Comparison of ENCODE assay signal across 8 cellular contexts in the genomic region with DNA sequence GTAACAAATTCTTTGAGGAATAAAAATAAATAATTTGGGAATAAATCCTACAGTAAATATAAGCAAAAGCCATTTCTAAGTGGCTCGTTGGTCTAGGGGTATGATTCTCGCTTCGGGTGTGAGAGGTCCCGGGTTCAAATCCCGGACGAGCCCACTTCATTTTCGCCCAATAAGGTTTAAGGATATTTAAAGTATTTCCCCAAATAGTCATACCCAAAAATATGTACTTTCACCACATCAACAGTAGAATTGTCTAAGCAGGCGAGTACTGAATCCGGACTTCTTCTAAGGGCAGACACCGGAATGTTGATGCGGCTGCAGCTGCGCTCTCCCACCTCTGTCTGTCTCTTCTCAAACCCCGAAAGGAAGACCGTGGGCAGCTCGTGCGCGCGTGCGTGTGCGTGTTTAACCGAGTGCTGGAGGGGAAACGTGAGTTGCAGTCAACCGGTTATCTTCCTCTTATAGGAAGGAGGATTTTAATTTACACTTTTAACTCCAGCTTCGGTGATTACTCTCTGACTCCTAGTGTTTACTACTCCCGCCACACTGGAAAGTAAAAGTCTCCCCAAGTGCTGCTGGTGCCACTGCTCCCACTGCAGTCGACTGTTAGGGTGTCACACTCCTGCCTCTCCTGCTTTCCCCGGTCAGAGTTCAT.
DNase-seq lines count a peak whose midpoint lies in the region; ATAC-seq and TF ChIP-seq lines count a peak whose summit lies in the region.

No MANE protein-coding gene starts in this region.

- H3K4me3 Mint-ChIP-seq in T-helper 2 cell treated with Interferon-gamma antibody and Interleukin-4, amounts not matched to agents 5 μg/mL and 100 μg/mL, for 36 hours, result peak overlapping the region; percentile 82

- peak; percentile 79 for DNase-seq in AG08396 (ENCODE audit: low spot score)
- peak; percentile 49 for DNase-seq in KG1 (lab: John Stamatoyannopoulos, UW)
- DNase-seq in T-helper 2 cell treated with Interferon-gamma antibody and Interleukin-4, amounts not matched to agents 5 μg/mL and 100 μg/mL, for 36 hours (ENCODE audit: low spot score), result peak; percentile 37
- DNase-seq in erythroblast (lab: John Stamatoyannopoulos, UW), result peak; percentile 74 to 80
- DNase-seq in putamen (ENCODE audit: low spot score), result peak; percentile 6
- DNase-seq in NCI-H187 treated with DMSO at 0.1 percent for 48 hours (lab: John Stamatoyannopoulos, UW), result no peak
- DNase-seq in tibial artery, result no peak

- H3K27ac ChIP-seq in tibial artery, result no peak overlapping the region

- ATAC-seq in GM18511 (IDR thresholded peaks at IDR 0.05; ENCODE audit: unreplicated experiment), result peak; percentile 65

- no peak for TF ChIP-seq CTCF in tibial artery (IDR thresholded peaks at IDR 0.05)

- H3K9me3 Mint-ChIP-seq in T-helper 2 cell treated with Interferon-gamma antibody and Interleukin-4, amounts not matched to agents 5 μg/mL and 100 μg/mL, for 36 hours, result peaks cover 5% of the 10 kb centered on the region

- peak overlapping the region; percentile 23 for H3K27ac Mint-ChIP-seq in T-helper 2 cell treated with Interferon-gamma antibody and Interleukin-4, amounts not matched to agents 5 μg/mL and 100 μg/mL, for 36 hours

- H3K36me3 Mint-ChIP-seq in T-helper 2 cell treated with Interferon-gamma antibody and Interleukin-4, amounts not matched to agents 5 μg/mL and 100 μg/mL, for 36 hours (ENCODE audit: low read depth), result peaks cover 1% of the 10 kb centered on the region

- no peak overlapping the region for H3K4me3 ChIP-seq in tibial artery

- intact Hi-C loops in tibial artery (cut with DNase I; ENCODE audit: low total_unique reads), result no loop called here

- peaks cover 69% of the 10 kb centered on the region for H3K27me3 Mint-ChIP-seq in T-helper 2 cell treated with Interferon-gamma antibody and Interleukin-4, amounts not matched to agents 5 μg/mL and 100 μg/mL, for 36 hours (ENCODE audit: low read depth)

- peaks cover 0 to 10% (median 3%) of the 10 kb centered on the region in 4 donors for H3K4me1 ChIP-seq in tibial artery

- peaks cover 17% of the 10 kb centered on the region for H3K4me1 Mint-ChIP-seq in T-helper 2 cell treated with Interferon-gamma antibody and Interleukin-4, amounts not matched to agents 5 μg/mL and 100 μg/mL, for 36 hours (ENCODE audit: low read depth)

- no peaks in the 10 kb centered on the region for H3K36me3 ChIP-seq in tibial artery

- no peaks in the 10 kb centered on the region for H3K9me3 ChIP-seq in tibial artery

- no peak for TF ChIP-seq POLR2A in erythroblast (IDR thresholded peaks at IDR 0.05; ENCODE audit: low read length)

- H3K27me3 ChIP-seq in tibial artery, result peaks cover 0 to 44% of the 10 kb centered on the region in 2 donors

Comparison
In these comparisons a context has a peak if more than half of its experiments do, and no peak if none do; other contexts are left out.
1. DNase-seq: peak in AG08396 (single experiment), KG1 (single experiment), T-helper 2 cell treated with Interferon-gamma antibody and Interleukin-4, amounts not matched to agents 5 μg/mL and 100 μg/mL, for 36 hours (single experiment), erythroblast (2 of 2) and putamen (single experiment); none in NCI-H187 treated with DMSO at 0.1 percent for 48 hours (single experiment) and tibial artery (0 of 2).